Comparison of ENCODE assay signal across 5 cellular contexts in the genomic region with DNA sequence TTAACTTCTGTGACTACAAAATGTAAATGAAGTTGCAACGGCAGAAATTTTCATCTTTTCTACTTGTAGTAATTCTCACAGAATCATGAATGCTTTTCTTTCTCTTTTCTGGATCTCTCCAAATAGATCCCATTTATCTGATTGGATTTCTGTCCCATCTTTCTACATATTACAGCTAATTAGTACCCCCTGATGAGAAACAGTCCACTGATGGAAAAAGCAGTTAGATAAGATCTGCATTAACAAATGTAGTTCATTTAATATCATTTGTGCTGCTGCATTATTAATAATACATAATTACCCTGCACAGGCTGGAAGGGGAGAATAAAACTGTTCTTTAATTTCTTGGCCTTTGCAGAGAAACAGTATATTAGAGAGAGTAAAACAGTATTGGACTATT.
"Had no signal": no experiment of that assay in that cellular context is flagged by ENCODE, and none has a peak within 500 bp of the region (broad histone marks: within the 10 kb centered on the region; RNA-seq: fewer than 3 reads in every experiment).

No MANE protein-coding gene starts in this region.

- H3K4me3 ChIP-seq: K562 had no signal

- ATAC-seq: HepG2, K562 had no signal

- H3K27ac ChIP-seq: HL-60 had no signal

- DNase-seq: IMR-90, KBM-7 had no signal
